28 cellular contexts compared by ENCODE assay signal in genomic region chr13:44386932-44387556, GRCh38. TPM values are rescaled to one million over a fixed set of nuclear protein-coding genes. Genes with fewer than 3 reads are reported as not detected.
DNase-seq lines count a peak whose midpoint lies in the region; ATAC-seq, FAIRE-seq and TF ChIP-seq lines count a peak whose summit lies in the region.
"Had no signal": no experiment of that assay in that cellular context is flagged by ENCODE, and none has a peak within 500 bp of the region (broad histone marks: within the 10 kb centered on the region; RNA-seq: fewer than 3 reads in every experiment).

No MANE protein-coding gene starts in this region.

- no peak overlapping the region for H3K4me3 ChIP-seq in Caco-2 (ENCODE audit: low read depth, low read length)
- H3K4me3 ChIP-seq in endodermal cell (ENCODE audit: low read length) = no peak overlapping the region
- H3K4me3 ChIP-seq: body of pancreas, heart left ventricle had no signal

- peak overlapping the region; percentile 5 for H3K27ac ChIP-seq in endodermal cell (ENCODE audit: low read depth, low read length)
- H3K27ac ChIP-seq in CD4-positive, alpha-beta T cell (ENCODE audit: low read depth, low read length) = no peak overlapping the region
- H3K27ac ChIP-seq: body of pancreas, heart left ventricle, WERI-Rb-1 had no signal

- DNase-seq in Caco-2 = peak; percentile 80 to 89
- DNase-seq in OCI-M1 (lab: John Stamatoyannopoulos, UW) = peak; percentile 97
- no peak for DNase-seq in endodermal cell
- no peak for DNase-seq in mesothelial cell of epicardium (ENCODE audit: low spot score in 2 of 2, unreplicated experiment in 2 of 2)
- DNase-seq in frontal cortex (ENCODE audit: low spot score in 2 of 2) = no peak
- no peak for DNase-seq in CD4-positive, alpha-beta T cell
- no peak for DNase-seq in D721Med (ENCODE audit: insufficient read length, low spot score)
- no peak for DNase-seq in NCI-H446 (lab: John Stamatoyannopoulos, UW)
- DNase-seq: activated CD4-positive, alpha-beta T cell treated with anti-CD3 and anti-CD28 coated beads, Interleukin-2, amount 10 ng/mL, durations not matched to agents 7 days and 5 days; activated naive CD4-positive, alpha-beta T cell treated with Interleukin-2 at 50 U/mL for 16 hours; activated T-cell treated with anti-CD3 and anti-CD28 coated beads, Interleukin-2, amount 50 U/mL, for 72 hours; body of pancreas; heart left ventricle; KBM-7; left cardiac atrium; midbrain; MM.1S; naive thymus-derived CD4-positive, alpha-beta T cell; NCI-H1417; NCI-H774; stimulated activated CD8-positive, alpha-beta memory T cell treated with anti-CD3 and anti-CD28 coated beads, Interleukin-4, amount 100 ng/mL, for 48 hours; WERI-Rb-1 had no signal

- H3K4me1 ChIP-seq in Caco-2 (peaks cover 64% of the 10 kb centered on the region), endodermal cell (ENCODE audit: control insufficient read depth, insufficient read depth, low read length) (peaks cover 22% of the 10 kb centered on the region)

- ATAC-seq in CD4-positive, alpha-beta T cell (ENCODE audit: poor library complexity) = no peak
- ATAC-seq: activated T-cell treated with anti-CD3 and anti-CD28 coated beads, Interleukin-2, amount 50 U/mL, for 72 hours; body of pancreas; heart left ventricle; left cardiac atrium; naive thymus-derived CD4-positive, alpha-beta T cell; SK-N-SH treated with all-trans-retinoic acid at 6 μM for 48 hours had no signal

- POLR2A ChIA-PET in Caco-2 (lab: Charles Lee) = interaction anchor here (0.5 to 1.1 kb wide), 7 partner anchors 19 to 245 kb away, joined by 3 to 17 read pairs (median 4); no protein-coding TSS in a partner anchor
- POLR2A ChIA-PET in CD4-positive, alpha-beta T cell (lab: Charles Lee) = no interaction called here

- WGBS in endodermal cell (ENCODE audit: insufficient coverage in 1 of 2, insufficient read length in 1 of 2), 2 experiments = 63 to 64% methylated on average over 5 to 7 of the region's 7 CpGs

- H3K27me3 ChIP-seq in Caco-2 (replicated peaks; ENCODE audit: control insufficient read depth, insufficient read depth, low read length) (no peaks in the 10 kb centered on the region), endodermal cell (ENCODE audit: control insufficient read depth, insufficient read depth, low read length, poor library complexity, severe bottlenecking) (no peaks in the 10 kb centered on the region)
- H3K27me3 ChIP-seq in CD4-positive, alpha-beta T cell (ENCODE audit: control insufficient read depth, insufficient read depth, low read length) = no peaks in the 10 kb centered on the region
- H3K27me3 ChIP-seq: body of pancreas, heart left ventricle had no signal

- H3K36me3 ChIP-seq in Caco-2 (ENCODE audit: control insufficient read depth, insufficient read depth, low read length) = no peaks in the 10 kb centered on the region
- no peaks in the 10 kb centered on the region for H3K36me3 ChIP-seq in endodermal cell (ENCODE audit: control insufficient read depth, insufficient read depth, low read length)
- H3K36me3 ChIP-seq: heart left ventricle, WERI-Rb-1 had no signal

- intact Hi-C loops in Caco-2 (cut with micrococcal nuclease; ENCODE audit: unreplicated experiment) = loop anchor here (1.0 to 5.0 kb wide), 5 partner anchors 18 to 245 kb away; no protein-coding TSS in a partner anchor
- intact Hi-C loops in CD4-positive, alpha-beta T cell (cut with DNase I, micrococcal nuclease) = no loop called here

- peak overlapping the region; percentile 76 for H3K27ac Mint-ChIP-seq in Caco-2 (ENCODE audit: unreplicated experiment)
- H3K27ac Mint-ChIP-seq in endodermal cell = peak overlapping the region; percentile 0
- H3K27ac Mint-ChIP-seq in mesothelial cell of epicardium = peak overlapping the region; percentile 7
- no peak overlapping the region for H3K27ac Mint-ChIP-seq in CD4-positive, alpha-beta T cell
- H3K27ac Mint-ChIP-seq: activated CD4-positive, alpha-beta T cell treated with anti-CD3 and anti-CD28 coated beads, Interleukin-2, amount 10 ng/mL, durations not matched to agents 7 days and 5 days; activated T-cell treated with anti-CD3 and anti-CD28 coated beads, Interleukin-2, amount 50 U/mL, for 72 hours; B cell; type B pancreatic cell had no signal

- H3K27me3 Mint-ChIP-seq in Caco-2 (ENCODE audit: insufficient read depth, unreplicated experiment) (no peaks in the 10 kb centered on the region), endodermal cell (ENCODE audit: insufficient read depth) (peaks cover 12% of the 10 kb centered on the region), mesothelial cell of epicardium (ENCODE audit: low read depth) (peaks cover 14% of the 10 kb centered on the region)
- H3K27me3 Mint-ChIP-seq in CD4-positive, alpha-beta T cell = no peaks in the 10 kb centered on the region
- H3K27me3 Mint-ChIP-seq: activated CD4-positive, alpha-beta T cell treated with anti-CD3 and anti-CD28 coated beads, Interleukin-2, amount 10 ng/mL, durations not matched to agents 7 days and 5 days; B cell; type B pancreatic cell had no signal

- BruUV-seq in Caco-2 (replicated peaks; lab: Mats Ljungman, UMichigan) = no TSS peak

- no peaks in the 10 kb centered on the region for H3K9me3 Mint-ChIP-seq in Caco-2 (ENCODE audit: unreplicated experiment)
- H3K9me3 Mint-ChIP-seq in endodermal cell = no peaks in the 10 kb centered on the region
- no peaks in the 10 kb centered on the region for H3K9me3 Mint-ChIP-seq in mesothelial cell of epicardium
- H3K9me3 Mint-ChIP-seq in CD4-positive, alpha-beta T cell = no peaks in the 10 kb centered on the region
- H3K9me3 Mint-ChIP-seq: activated CD4-positive, alpha-beta T cell treated with anti-CD3 and anti-CD28 coated beads, Interleukin-2, amount 10 ng/mL, durations not matched to agents 7 days and 5 days; activated T-cell treated with anti-CD3 and anti-CD28 coated beads, Interleukin-2, amount 50 U/mL, for 72 hours; type B pancreatic cell had no signal

- TF ChIP-seq CTCF in Caco-2 (IDR thresholded peaks at IDR 0.05; ENCODE audit: insufficient read depth in 1 of 2, low read depth in 1 of 2, low read length in 1 of 2, severe bottlenecking in 1 of 2, unreplicated experiment in 1 of 2) = no peak
- TF ChIP-seq CTCF in endodermal cell (conservative IDR thresholded peaks at IDR 0.05) = no peak
- no peak for TF ChIP-seq CTCF in mesothelial cell of epicardium (IDR thresholded peaks at IDR 0.05; ENCODE audit: unreplicated experiment)
- TF ChIP-seq CTCF in CD4-positive, alpha-beta T cell (IDR thresholded peaks at IDR 0.05) = no peak
- TF ChIP-seq CTCF in D721Med (IDR thresholded peaks at IDR 0.05; ENCODE audit: insufficient read depth, missing control alignments) = no peak

- no peak for FAIRE-seq in frontal cortex (lab: Jason Lieb, UNC)
- no peak for FAIRE-seq in D721Med (lab: Jason Lieb, UNC)
- FAIRE-seq: GM18507 had no signal

- CTCF ChIA-PET in Caco-2 (lab: Charles Lee) = interaction anchor here (0.6 to 1.0 kb wide), 4 partner anchors 11 to 157 kb away, joined by 3 to 10 read pairs (median 4); no protein-coding TSS in a partner anchor
- CTCF ChIA-PET in CD4-positive, alpha-beta T cell (lab: Charles Lee) = no interaction called here

- H3K9ac ChIP-seq in endodermal cell (ENCODE audit: extremely low read depth, low read length, poor library complexity, severe bottlenecking) = no peak overlapping the region

- H3K4me1 Mint-ChIP-seq in Caco-2 (ENCODE audit: low read depth, unreplicated experiment) (peaks cover 42% of the 10 kb centered on the region), endodermal cell (peaks cover 59% of the 10 kb centered on the region), mesothelial cell of epicardium (peaks cover 35% of the 10 kb centered on the region)
- H3K4me1 Mint-ChIP-seq in CD4-positive, alpha-beta T cell (ENCODE audit: low read depth) = no peaks in the 10 kb centered on the region
- H3K4me1 Mint-ChIP-seq: activated CD4-positive, alpha-beta T cell treated with anti-CD3 and anti-CD28 coated beads, Interleukin-2, amount 10 ng/mL, durations not matched to agents 7 days and 5 days; B cell had no signal

- H3K9me3 ChIP-seq in Caco-2 = no peaks in the 10 kb centered on the region
- no peaks in the 10 kb centered on the region for H3K9me3 ChIP-seq in endodermal cell (ENCODE audit: control insufficient read depth, low read length)
- H3K9me3 ChIP-seq in CD4-positive, alpha-beta T cell (ENCODE audit: control insufficient read depth, low read length) = no peaks in the 10 kb centered on the region
- H3K9me3 ChIP-seq: body of pancreas, heart left ventricle had no signal

- peak overlapping the region; percentile 9 for H3K4me3 Mint-ChIP-seq in Caco-2 (ENCODE audit: unreplicated experiment)
- H3K4me3 Mint-ChIP-seq in endodermal cell = no peak overlapping the region
- H3K4me3 Mint-ChIP-seq in mesothelial cell of epicardium = no peak overlapping the region
- H3K4me3 Mint-ChIP-seq in CD4-positive, alpha-beta T cell = no peak overlapping the region
- H3K4me3 Mint-ChIP-seq: activated CD4-positive, alpha-beta T cell treated with anti-CD3 and anti-CD28 coated beads, Interleukin-2, amount 10 ng/mL, durations not matched to agents 7 days and 5 days; activated T-cell treated with anti-CD3 and anti-CD28 coated beads, Interleukin-2, amount 50 U/mL, for 72 hours; B cell; naive thymus-derived CD4-positive, alpha-beta T cell; type B pancreatic cell had no signal

- peaks cover 6% of the 10 kb centered on the region for H3K36me3 Mint-ChIP-seq in Caco-2 (ENCODE audit: insufficient read depth, unreplicated experiment)
- no peaks in the 10 kb centered on the region for H3K36me3 Mint-ChIP-seq in endodermal cell (ENCODE audit: low read depth)
- H3K36me3 Mint-ChIP-seq in mesothelial cell of epicardium = no peaks in the 10 kb centered on the region
- no peaks in the 10 kb centered on the region for H3K36me3 Mint-ChIP-seq in CD4-positive, alpha-beta T cell (ENCODE audit: low read depth)
- H3K36me3 Mint-ChIP-seq: naive thymus-derived CD4-positive, alpha-beta T cell; type B pancreatic cell had no signal

RNA-seq across cellular contexts. Expression of gene SERP2, which starts 13.4 kb away (rescaled TPM):
- not detected in 2 replicates for total RNA-seq in Caco-2 (2022)
- 1 to 10 TPM; 2.9 to 3.5 TPM for total RNA-seq in endodermal cell
- polyA plus RNA-seq in endodermal cell (2013, experiment 1 of 2) = 7.0 TPM
- 5.7 TPM for polyA plus RNA-seq in endodermal cell (2013, experiment 2 of 2)
- 3.9 to 5.4 TPM (median 4.8 TPM) in 3 replicates for total RNA-seq in mesothelial cell of epicardium
- 26.1 TPM for total RNA-seq in frontal cortex
- not detected for total RNA-seq in CD4-positive, alpha-beta T cell
- total RNA-seq: activated CD4-positive, alpha-beta T cell treated with anti-CD3 and anti-CD28 coated beads, Interleukin-2, amount 10 ng/mL, durations not matched to agents 7 days and 5 days; B cell; HT1080; T-helper 2 cell treated with Interferon-gamma antibody and Interleukin-4, amounts not matched to agents 100 ng/mL and 5 ng/mL, for 36 hours had no signal

Comparison
In these comparisons a context has a peak if more than half of its experiments do, and no peak if none do; other contexts are left out.
1. DNase-seq: peak in Caco-2 (2 of 2) and OCI-M1 (single experiment); none in endodermal cell (single experiment), mesothelial cell of epicardium (0 of 2), frontal cortex (0 of 2), CD4-positive, alpha-beta T cell (0 of 10), D721Med (single experiment) and NCI-H446 (0 of 2).